Comparison of ENCODE assay signal across 1 cellular context in the genomic region with DNA sequence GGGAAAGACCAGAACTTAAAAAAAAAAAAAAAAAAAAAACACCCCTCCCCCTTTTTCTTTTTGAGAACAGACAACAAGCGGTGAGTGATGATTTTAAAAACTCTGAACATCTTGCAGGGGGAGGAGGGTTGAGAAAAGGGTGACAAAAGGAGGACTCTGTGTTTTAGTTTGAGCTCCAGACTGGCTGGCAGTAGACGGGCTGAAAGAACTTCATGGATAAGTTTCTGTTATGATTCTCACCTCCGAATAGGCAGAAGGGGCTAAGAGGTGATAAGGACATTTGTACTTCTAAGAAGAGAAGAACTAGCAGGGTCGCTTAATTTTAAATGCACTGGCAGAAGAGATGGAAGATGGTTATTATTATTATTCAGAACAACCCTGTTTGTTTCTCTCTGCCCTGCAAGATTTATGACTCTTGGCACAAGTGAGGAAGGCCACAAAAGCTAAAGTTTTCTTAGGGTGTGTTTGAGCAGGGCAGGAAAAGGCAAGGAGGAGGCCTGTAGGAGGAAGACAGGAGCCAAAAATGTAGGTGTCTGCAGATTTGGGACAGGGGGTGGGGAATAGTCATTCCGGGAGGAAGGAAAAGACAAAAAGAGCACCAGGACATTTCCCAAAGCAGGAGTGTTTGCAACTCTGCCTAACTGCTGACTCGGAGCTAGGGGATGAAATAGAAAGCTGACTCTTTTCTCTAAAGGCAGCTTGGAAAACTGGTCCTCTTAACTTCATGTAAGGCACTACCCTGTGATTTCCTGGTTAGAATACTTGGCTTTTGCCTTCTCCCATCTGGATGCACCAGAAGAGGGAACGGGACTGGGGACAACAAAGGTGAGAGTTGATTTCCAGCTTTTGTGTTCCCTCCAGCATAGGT.
TF ChIP-seq lines count a peak whose summit lies in the region.

No MANE protein-coding gene starts in this region.

TF ChIP-seq in HEK293, 187 proteins besides CTCF, POLR2A, EP300 and RAD21 (continued from another document):
- TF ChIP-seq, protein P1, sequence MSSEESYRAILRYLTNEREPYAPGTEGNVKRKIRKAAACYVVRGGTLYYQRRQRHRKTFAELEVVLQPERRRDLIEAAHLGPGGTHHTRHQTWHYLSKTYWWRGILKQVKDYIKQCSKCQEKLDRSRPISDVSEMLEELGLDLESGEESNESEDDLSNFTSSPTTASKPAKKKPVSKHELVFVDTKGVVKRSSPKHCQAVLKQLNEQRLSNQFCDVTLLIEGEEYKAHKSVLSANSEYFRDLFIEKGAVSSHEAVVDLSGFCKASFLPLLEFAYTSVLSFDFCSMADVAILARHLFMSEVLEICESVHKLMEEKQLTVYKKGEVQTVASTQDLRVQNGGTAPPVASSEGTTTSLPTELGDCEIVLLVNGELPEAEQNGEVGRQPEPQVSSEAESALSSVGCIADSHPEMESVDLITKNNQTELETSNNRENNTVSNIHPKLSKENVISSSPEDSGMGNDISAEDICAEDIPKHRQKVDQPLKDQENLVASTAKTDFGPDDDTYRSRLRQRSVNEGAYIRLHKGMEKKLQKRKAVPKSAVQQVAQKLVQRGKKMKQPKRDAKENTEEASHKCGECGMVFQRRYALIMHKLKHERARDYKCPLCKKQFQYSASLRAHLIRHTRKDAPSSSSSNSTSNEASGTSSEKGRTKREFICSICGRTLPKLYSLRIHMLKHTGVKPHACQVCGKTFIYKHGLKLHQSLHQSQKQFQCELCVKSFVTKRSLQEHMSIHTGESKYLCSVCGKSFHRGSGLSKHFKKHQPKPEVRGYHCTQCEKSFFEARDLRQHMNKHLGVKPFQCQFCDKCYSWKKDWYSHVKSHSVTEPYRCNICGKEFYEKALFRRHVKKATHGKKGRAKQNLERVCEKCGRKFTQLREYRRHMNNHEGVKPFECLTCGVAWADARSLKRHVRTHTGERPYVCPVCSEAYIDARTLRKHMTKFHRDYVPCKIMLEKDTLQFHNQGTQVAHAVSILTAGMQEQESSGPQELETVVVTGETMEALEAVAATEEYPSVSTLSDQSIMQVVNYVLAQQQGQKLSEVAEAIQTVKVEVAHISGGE (tag by site-specific recombination; conservative IDR thresholded peaks at IDR 0.05; ENCODE audit: low read depth): 0 out of 2 replicates have a peak, but pooled peaks have one; percentile 25
- TF ChIP-seq ZBTB20 (tag by site-specific recombination; IDR thresholded peaks at IDR 0.05): peak; percentile 83
- peak; percentile 41 for TF ChIP-seq ZBTB17 (tag by site-specific recombination; IDR thresholded peaks at IDR 0.05)
- TF ChIP-seq ZNF600 (tag by site-specific recombination; IDR thresholded peaks at IDR 0.05): 0 out of 2 replicates have a peak, but pooled peaks have one; percentile 33
- peak; percentile 57; the same call in 1 of the 2 replicates for TF ChIP-seq ZNF366 (tag by site-specific recombination; conservative IDR thresholded peaks at IDR 0.05)
- no peak for TF ChIP-seq ZNF621 (tag by site-specific recombination; IDR thresholded peaks at IDR 0.05)
- peak; percentile 96 for TF ChIP-seq FEZF1 (tag by site-specific recombination; IDR thresholded peaks at IDR 0.05)
